In genomic region chr5:34915139-34915855, GRCh38 we compare ENCODE assay signal across 8 cellular contexts. TPM values are rescaled to one million over a fixed set of nuclear protein-coding genes. Genes with fewer than 3 reads are reported as not detected.
A peak's percentile ranks its signal among the peaks of the same experiment; 100 is the strongest.
DNase-seq lines count a peak whose midpoint lies in the region; ATAC-seq, FAIRE-seq and TF ChIP-seq lines count a peak whose summit lies in the region.

Gene BRIX1 (plus strand): TSS chr5:34915711. CDS start chr5:34915739, 28 bp downstream.
Gene RAD1 (minus strand): TSS chr5:34915504. CDS start chr5:34914892, 612 bp downstream.

- H3K9ac ChIP-seq in fibroblast of lung (ENCODE audit: insufficient read depth, low read length) = peak within 1 kb of the TSS; percentile 80

- peak; percentile 97 for FAIRE-seq in H54 (lab: Jason Lieb, UNC)

- CTCF ChIA-PET in RWPE1 (lab: Yijun Ruan, JAX) = no interaction called here
- CTCF ChIA-PET in naive thymus-derived CD4-positive, alpha-beta T cell (lab: Charles Lee) = interaction anchor here (1.3 to 4.0 kb wide), 2 partner anchors 14 to 1480 kb away, joined by 3 to 19 read pairs; partner anchors contain the start of gene DNAJC21

- peaks cover 0 to 18% (median 8%) of the 10 kb centered on the region in 5 donors for H3K36me3 Mint-ChIP-seq in naive thymus-derived CD4-positive, alpha-beta T cell
- peaks cover 9 to 22% of the 10 kb centered on the region in 2 donors for H3K36me3 Mint-ChIP-seq in stimulated activated naive B cell treated with anti-CD40 and anti-IgM and Interleukin-4, amounts not matched to agents 10 μg/mL and 1 μg/mL and 100 μg/mL, for 72 hours

- intact Hi-C loops in naive thymus-derived CD4-positive, alpha-beta T cell (cut with micrococcal nuclease) = loop anchor here (1.0 to 5.0 kb wide), 9 partner anchors 9 to 1961 kb away; partner anchors contain the start of genes AMACR (in 2 of the 2), DNAJC21 (in 2 of the 2), SKP2 (in 2 of the 2) and TTC23L (in 2 of the 2)

- TF ChIP-seq CTCF in RWPE1 (conservative IDR thresholded peaks at IDR 0.05; ENCODE audit: low read depth) (no peak), fibroblast of lung (conservative IDR thresholded peaks at IDR 0.05 in 1 of 2, IDR thresholded peaks at IDR 0.05 in 1 of 2; ENCODE audit: low read depth in 1 of 2, low read length in 2 of 2) (peak in 1 of 2 donors; percentile 8)

- H3K9me3 ChIP-seq in fibroblast of lung (ENCODE audit: control insufficient read depth, insufficient read depth, low read depth, low read length) = no peaks in the 10 kb centered on the region
- H3K9me3 ChIP-seq in naive thymus-derived CD4-positive, alpha-beta T cell (ENCODE audit: control insufficient read depth in 2 of 3, low read length in 3 of 3) = no peaks in the 10 kb centered on the region

- no peaks in the 10 kb centered on the region for H3K9me3 Mint-ChIP-seq in naive thymus-derived CD4-positive, alpha-beta T cell
- H3K9me3 Mint-ChIP-seq in stimulated activated naive B cell treated with anti-CD40 and anti-IgM and Interleukin-4, amounts not matched to agents 10 μg/mL and 1 μg/mL and 100 μg/mL, for 72 hours = no peaks in the 10 kb centered on the region

- H3K4me1 ChIP-seq in fibroblast of lung (ENCODE audit: control insufficient read depth, extremely low read depth, insufficient read depth, low read length) = peaks cover 4% of the 10 kb centered on the region
- peaks cover 19 to 34% of the 10 kb centered on the region in 2 donors for H3K4me1 ChIP-seq in naive thymus-derived CD4-positive, alpha-beta T cell (ENCODE audit: control insufficient read depth in 2 of 2, insufficient read depth in 2 of 2, low read length in 2 of 2)

- POLR2A ChIA-PET in RWPE1 (lab: Yijun Ruan, JAX; ENCODE audit: low non-redundant PET) = interaction anchor here (0.5 to 1.4 kb wide), 5 partner anchors 8 to 330 kb away, joined by 3 to 6 read pairs (median 4); partner anchors contain the start of genes DNAJC21 and TTC23L
- POLR2A ChIA-PET in naive thymus-derived CD4-positive, alpha-beta T cell (lab: Charles Lee) = interaction anchor here (0.5 to 4.8 kb wide), 14 partner anchors 9 to 1235 kb away, joined by 3 to 91 read pairs (median 5); partner anchors contain the start of genes AMACR, DNAJC21 and TTC23L

- H3K27me3 Mint-ChIP-seq in naive thymus-derived CD4-positive, alpha-beta T cell = no peaks in the 10 kb centered on the region
- no peaks in the 10 kb centered on the region for H3K27me3 Mint-ChIP-seq in stimulated activated naive B cell treated with anti-CD40 and anti-IgM and Interleukin-4, amounts not matched to agents 10 μg/mL and 1 μg/mL and 100 μg/mL, for 72 hours

- peak within 1 kb of the TSS; percentile 94 for H3K4me2 ChIP-seq in fibroblast of lung (ENCODE audit: extremely low read depth, insufficient read depth, low read length)

- H3K4me3 Mint-ChIP-seq in naive thymus-derived CD4-positive, alpha-beta T cell = peak within 1 kb of the TSS in 3 of 10 donors; percentile 56 to 80 (median 60)
- H3K4me3 Mint-ChIP-seq in stimulated activated naive B cell treated with anti-CD40 and anti-IgM and Interleukin-4, amounts not matched to agents 10 μg/mL and 1 μg/mL and 100 μg/mL, for 72 hours = peak within 1 kb of the TSS in 1 of 2 donors; percentile 55

- H4K20me1 ChIP-seq in fibroblast of lung (ENCODE audit: control insufficient read depth, extremely low read depth, insufficient read depth, low read length) = no peaks in the 10 kb centered on the region

- H2AFZ ChIP-seq in fibroblast of lung (ENCODE audit: low read length) = peak within 1 kb of the TSS; percentile 88

- H3K27me3 ChIP-seq in fibroblast of lung (ENCODE audit: control insufficient read depth, insufficient read depth, low read length) = no peaks in the 10 kb centered on the region
- no peaks in the 10 kb centered on the region for H3K27me3 ChIP-seq in naive thymus-derived CD4-positive, alpha-beta T cell (ENCODE audit: control insufficient read depth in 2 of 2, insufficient read depth in 2 of 2, low read length in 2 of 2)

- peaks cover 17 to 41% (median 35%) of the 10 kb centered on the region in 7 donors for H3K4me1 Mint-ChIP-seq in naive thymus-derived CD4-positive, alpha-beta T cell
- peaks cover 11 to 30% of the 10 kb centered on the region in 2 donors for H3K4me1 Mint-ChIP-seq in stimulated activated naive B cell treated with anti-CD40 and anti-IgM and Interleukin-4, amounts not matched to agents 10 μg/mL and 1 μg/mL and 100 μg/mL, for 72 hours

- peak within 1 kb of the TSS in 2 of 9 donors; percentile 59 to 69 for H3K27ac Mint-ChIP-seq in naive thymus-derived CD4-positive, alpha-beta T cell
- H3K27ac Mint-ChIP-seq in stimulated activated naive B cell treated with anti-CD40 and anti-IgM and Interleukin-4, amounts not matched to agents 10 μg/mL and 1 μg/mL and 100 μg/mL, for 72 hours = peak within 1 kb of the TSS; percentile 56

- DNase-seq in ELF-1 (ENCODE audit: low read depth, low spot score) (peak; percentile 97), H54 (ENCODE audit: insufficient read length, low spot score) (peak; percentile 93), LoVo (ENCODE audit: low spot score) (peak; percentile 99), RWPE1 (ENCODE audit: low spot score) (peak; percentile 88), fibroblast of lung (ENCODE audit: low read depth in 2 of 2) (peak; percentile 98)
- DNase-seq in activated T-helper 1 cell treated with anti-CD3 and anti-CD28 coated beads, Interleukin-2, amount 50 U/mL, for 16 hours (ENCODE audit: low read depth in 1 of 2, low spot score in 1 of 2) = peak; percentile 82 to 91
- peak; percentile 86 to 95 (median 92) for DNase-seq in naive thymus-derived CD4-positive, alpha-beta T cell
- peak; percentile 98 for DNase-seq in stimulated activated naive B cell treated with anti-CD40 and anti-IgM and Interleukin-4, amounts not matched to agents 10 μg/mL and 1 μg/mL and 100 μg/mL, for 72 hours

- H3K36me3 ChIP-seq in fibroblast of lung (ENCODE audit: control insufficient read depth, insufficient read depth, low read length) = peaks cover 8% of the 10 kb centered on the region
- H3K36me3 ChIP-seq in naive thymus-derived CD4-positive, alpha-beta T cell (ENCODE audit: control insufficient read depth in 2 of 3, insufficient read depth in 3 of 3, low read length in 3 of 3) = peaks cover 0 to 26% (median 6%) of the 10 kb centered on the region in 3 experiments

- ATAC-seq in naive thymus-derived CD4-positive, alpha-beta T cell = peak; percentile 99
- peak; percentile 99 for ATAC-seq in stimulated activated naive B cell treated with anti-CD40 and anti-IgM and Interleukin-4, amounts not matched to agents 10 μg/mL and 1 μg/mL and 100 μg/mL, for 72 hours (replicated peaks)

- peaks cover 70% of the 10 kb centered on the region for H3K79me2 ChIP-seq in fibroblast of lung (ENCODE audit: control insufficient read depth, insufficient read depth, low read length)

- H3K4me3 ChIP-seq in fibroblast of lung (replicated peaks in 1 of 4; ENCODE audit: control extremely low read depth in 1 of 4, insufficient read depth in 1 of 4, low read depth in 3 of 4, low read length in 4 of 4) = peak within 1 kb of the TSS; percentile 65 to 99 (median 95)
- peak within 1 kb of the TSS; percentile 99 for H3K4me3 ChIP-seq in naive thymus-derived CD4-positive, alpha-beta T cell (ENCODE audit: low read length)

- H3K27ac ChIP-seq in RWPE1 (peak within 1 kb of the TSS; percentile 92), fibroblast of lung (ENCODE audit: insufficient read depth, low read length) (peak within 1 kb of the TSS; percentile 75)
- H3K27ac ChIP-seq in naive thymus-derived CD4-positive, alpha-beta T cell (ENCODE audit: low read depth, low read length) = peak within 1 kb of the TSS; percentile 84

- peak; percentile 54; the same call in 1 of the 2 replicates for TF ChIP-seq POLR2A in H54 (IDR thresholded peaks at IDR 0.05; ENCODE audit: low read depth, low read length)

RNA-seq across cellular contexts. Expression of gene BRIX1, which starts in this region (rescaled TPM):
- total RNA-seq in fibroblast of lung = 40.8 and 46.9 TPM in 2 replicates
- 42.3 and 84.2 TPM in 2 replicates for polyA plus RNA-seq in fibroblast of lung
- polyA plus RNA-seq in fibroblast of lung (2012) = 28.8 and 57.8 TPM in 2 replicates
- polyA minus RNA-seq in fibroblast of lung (ENCODE audit: low replicate concordance) = 0.43 and 4.4 TPM in 2 replicates
- total RNA-seq in naive thymus-derived CD4-positive, alpha-beta T cell = 10 to 100 TPM; 13.4 to 45.2 (median 26.8) TPM
- 10 to 100 TPM; 46.0 to 46.2 TPM for polyA plus RNA-seq in naive thymus-derived CD4-positive, alpha-beta T cell

RNA-seq across cellular contexts. Expression of gene RAD1, which starts in this region (rescaled TPM):
- total RNA-seq in fibroblast of lung = 69.6 and 123 TPM in 2 replicates
- 40.4 and 46.9 TPM in 2 replicates for polyA plus RNA-seq in fibroblast of lung
- 41.0 and 41.7 TPM in 2 replicates for polyA plus RNA-seq in fibroblast of lung (2012)
- 8.2 and 9.8 TPM in 2 replicates for polyA minus RNA-seq in fibroblast of lung (ENCODE audit: low replicate concordance)
- 10 to 100 TPM; 19.3 to 29.6 (median 24.6) TPM for total RNA-seq in naive thymus-derived CD4-positive, alpha-beta T cell
- 10 to 100 TPM; 18.9 to 19.4 TPM for polyA plus RNA-seq in naive thymus-derived CD4-positive, alpha-beta T cell

Comparison
In these comparisons a context has a peak if more than half of its experiments do, and no peak if none do; other contexts are left out.
1. Peak in every context shown above with its lines: DNase-seq, ATAC-seq, H3K4me3 ChIP-seq and H3K27ac ChIP-seq.